In the genomic region with DNA sequence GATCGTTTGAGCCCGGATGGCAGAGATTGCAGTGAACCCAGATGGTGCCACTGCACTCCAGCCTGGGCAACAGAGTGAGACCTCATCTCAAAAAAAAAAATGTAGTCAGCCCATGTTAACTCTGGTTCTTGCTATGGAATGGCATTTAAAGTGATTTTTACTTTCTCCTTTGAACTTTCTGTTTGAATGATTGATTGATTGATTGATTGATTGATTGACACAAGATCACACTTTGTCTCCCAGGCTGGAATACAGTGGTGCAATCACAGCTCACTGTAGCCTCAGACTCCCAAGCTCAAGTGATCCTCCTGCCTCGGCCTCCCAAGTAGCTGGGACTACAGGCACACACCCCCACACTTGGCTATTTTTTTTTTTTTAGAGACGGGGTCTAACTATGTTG, we compare ENCODE assay signal across 23 cellular contexts. TPM values are rescaled to one million over a fixed set of nuclear protein-coding genes. Genes with fewer than 3 reads are reported as not detected.
DNase-seq lines count a peak whose midpoint lies in the region; ATAC-seq, FAIRE-seq and TF ChIP-seq lines count a peak whose summit lies in the region.
"Had no signal": no experiment of that assay in that cellular context is flagged by ENCODE, and none has a peak within 500 bp of the region (broad histone marks: within the 10 kb centered on the region; RNA-seq: fewer than 3 reads in every experiment).

No MANE protein-coding gene starts in this region.

- no peak for FAIRE-seq in K562 (lab: Jason Lieb, UNC)
- FAIRE-seq: H54 had no signal

- TF ChIP-seq EP300 in K562 (IDR thresholded peaks at IDR 0.05; ENCODE audit: low read length): no peak

- H3K36me3 Mint-ChIP-seq in mesothelial cell of epicardium: peaks cover 27% of the 10 kb centered on the region
- H3K36me3 Mint-ChIP-seq in naive thymus-derived CD8-positive, alpha-beta T cell: no peaks in the 10 kb centered on the region

- 92 to 95% methylated on average over 4 of the region's 4 CpGs for WGBS in heart right ventricle, 2 donors
- 3% methylated on average over 3 of the region's 4 CpGs for WGBS in K562 (ENCODE audit: insufficient coverage, low coverage, missing lambda C conversion rate)

- H3K9me3 Mint-ChIP-seq in mesothelial cell of epicardium: no peaks in the 10 kb centered on the region
- H3K9me3 Mint-ChIP-seq in naive thymus-derived CD8-positive, alpha-beta T cell: no peaks in the 10 kb centered on the region

- no peaks in the 10 kb centered on the region for H3K27me3 Mint-ChIP-seq in mesothelial cell of epicardium (ENCODE audit: low read depth)
- peaks cover 0 to 20% (median 3%) of the 10 kb centered on the region in 5 donors for H3K27me3 Mint-ChIP-seq in naive thymus-derived CD8-positive, alpha-beta T cell

- intact Hi-C loops in heart right ventricle (cut with DNase I): loop anchor here in 1 of 10 donors (5.0 kb wide), 1 partner anchor 34 kb away; no protein-coding TSS in a partner anchor
- intact Hi-C loops in Right ventricle myocardium inferior (cut with DNase I): no loop called here
- intact Hi-C loops in K562 (cut with micrococcal nuclease): no loop called here
- intact Hi-C loops in gastrocnemius medialis (cut with DNase I; ENCODE audit: low total_unique reads): loop anchor here (2.0 kb wide), 1 partner anchor 15 kb away; no protein-coding TSS in a partner anchor

- in situ Hi-C loops in K562 (cut with MboI) (no loop called here), gastrocnemius medialis (cut with MboI; ENCODE audit: low sequenced_read_pairs in 4 of 4) (no loop called here)

- H3K27ac ChIP-seq in heart right ventricle: peak overlapping the region; percentile 76 to 94 (median 86)
- H3K27ac ChIP-seq in K562 (ENCODE audit: extremely low read depth, low read depth, low read length): no peak overlapping the region
- peak overlapping the region; percentile 86 to 100 (median 94) for H3K27ac ChIP-seq in gastrocnemius medialis
- H3K27ac ChIP-seq: RWPE1 had no signal

- DNase-seq in heart right ventricle: no peak
- DNase-seq in Right ventricle myocardium inferior (ENCODE audit: missing footprints): no peak
- DNase-seq in K562 (ENCODE audit: extremely low read depth in 1 of 4, low spot score in 3 of 4): no peak
- no peak for DNase-seq in mesothelial cell of epicardium (ENCODE audit: low spot score in 2 of 2, unreplicated experiment in 2 of 2)
- no peak for DNase-seq in gastrocnemius medialis
- DNase-seq in NCI-H1694 treated with DMSO at 0.1 percent for 48 hours (lab: John Stamatoyannopoulos, UW): no peak
- DNase-seq in naive thymus-derived CD8-positive, alpha-beta T cell: no peak
- DNase-seq: KG1; MG63; NCI-H1105 treated with DMSO at 0.1 percent for 48 hours; NCI-H2029; NCI-H446; NCI-H526; NCI-H82; NK-92 treated with Interleukin-12 subunit alpha and Interleukin-12 subunit beta, amount 100 ng/mL, for 24 hours; SIG-M5 had no signal

- BruUV-seq in K562 (replicated peaks; lab: Mats Ljungman, UMichigan): no TSS peak

- no peak overlapping the region for H3K9ac ChIP-seq in K562 (ENCODE audit: insufficient read depth in 1 of 2, low read depth in 2 of 2, low read length in 2 of 2)

- H3K4me2 ChIP-seq in K562 (ENCODE audit: insufficient read depth, low read length): no peak overlapping the region

- H3K79me2 ChIP-seq in K562 (ENCODE audit: control insufficient read depth, insufficient read depth, low read length): no peaks in the 10 kb centered on the region

- no peak overlapping the region for H3K4me3 Mint-ChIP-seq in mesothelial cell of epicardium
- H3K4me3 Mint-ChIP-seq in naive thymus-derived CD8-positive, alpha-beta T cell: no peak overlapping the region

- POLR2A ChIA-PET in K562 (lab: Yijun Ruan, JAX): no interaction called here
- POLR2A ChIA-PET in naive thymus-derived CD8-positive, alpha-beta T cell (lab: Charles Lee): no interaction called here

- TF ChIP-seq CTCF in heart right ventricle (IDR thresholded peaks at IDR 0.05) (no peak), K562 (IDR thresholded peaks at IDR 0.05 in 2 of 3, conservative IDR thresholded peaks at IDR 0.05 in 1 of 3; ENCODE audit: insufficient read depth in 2 of 3, low read depth in 1 of 3, low read length in 3 of 3) (no peak), mesothelial cell of epicardium (IDR thresholded peaks at IDR 0.05; ENCODE audit: unreplicated experiment) (no peak), gastrocnemius medialis (IDR thresholded peaks at IDR 0.05 in 4 of 5, conservative IDR thresholded peaks at IDR 0.05 in 1 of 5) (no peak)

- peaks cover 65% of the 10 kb centered on the region for H3K4me1 Mint-ChIP-seq in mesothelial cell of epicardium
- H3K4me1 Mint-ChIP-seq in naive thymus-derived CD8-positive, alpha-beta T cell: no peaks in the 10 kb centered on the region

- H3K4me1 ChIP-seq in heart right ventricle (peaks cover 14 to 71% (median 50%) of the 10 kb centered on the region in 9 donors), K562 (replicated peaks in 1 of 2; ENCODE audit: control insufficient read depth in 2 of 2, insufficient read depth in 2 of 2, low read length in 2 of 2) (peaks cover 0 to 11% of the 10 kb centered on the region in 2 experiments; a peak in 3 of 5 replicates), gastrocnemius medialis (peaks cover 87 to 88% of the 10 kb centered on the region in 2 donors)

- no peak for TF ChIP-seq POLR2A in K562 (conservative IDR thresholded peaks at IDR 0.05)
- TF ChIP-seq POLR2A in gastrocnemius medialis (IDR thresholded peaks at IDR 0.05): no peak

- H2AFZ ChIP-seq in K562 (ENCODE audit: low read depth, low read length): no peak overlapping the region

- H3K36me3 ChIP-seq in heart right ventricle (no peaks in the 10 kb centered on the region), K562 (ENCODE audit: control insufficient read depth, insufficient read depth, low read length) (no peaks in the 10 kb centered on the region), gastrocnemius medialis (peaks cover 0 to 24% of the 10 kb centered on the region in 2 donors)
- H3K36me3 ChIP-seq: MG63 had no signal

- H4K20me1 ChIP-seq in K562 (replicated peaks; ENCODE audit: control insufficient read depth, insufficient read depth, low read length): no peaks in the 10 kb centered on the region

- H3K27me3 ChIP-seq in heart right ventricle: no peaks in the 10 kb centered on the region
- H3K27me3 ChIP-seq in K562 (ENCODE audit: control insufficient read depth in 2 of 2, insufficient read depth in 2 of 2, low read length in 2 of 2): peaks cover 3 to 76% of the 10 kb centered on the region in 2 experiments; a peak in 4 of 5 replicates
- H3K27me3 ChIP-seq in gastrocnemius medialis: no peaks in the 10 kb centered on the region
- H3K27me3 ChIP-seq: MG63 had no signal

- H3K9me1 ChIP-seq in K562 (ENCODE audit: control insufficient read depth, insufficient read depth, low read length): no peaks in the 10 kb centered on the region

- ATAC-seq in heart right ventricle (no peak), Right ventricle myocardium inferior (no peak), K562 (no peak), gastrocnemius medialis (no peak), GM21367 (IDR thresholded peaks at IDR 0.05; ENCODE audit: unreplicated experiment) (no peak)
- no peak for ATAC-seq in naive thymus-derived CD8-positive, alpha-beta T cell

- H3K9me3 ChIP-seq in heart right ventricle (no peaks in the 10 kb centered on the region), K562 (replicated peaks; ENCODE audit: control insufficient read depth, insufficient read depth, low read depth, low read length) (no peaks in the 10 kb centered on the region), gastrocnemius medialis (no peaks in the 10 kb centered on the region)
- H3K9me3 ChIP-seq: MG63 had no signal

- no peak overlapping the region for H3K4me3 ChIP-seq in heart right ventricle
- H3K4me3 ChIP-seq in K562: no peak overlapping the region
- peak overlapping the region in 1 of 4 donors; percentile 12 for H3K4me3 ChIP-seq in gastrocnemius medialis
- H3K4me3 ChIP-seq: MG63, SK-N-MC had no signal

- peak overlapping the region; percentile 97 for H3K27ac Mint-ChIP-seq in mesothelial cell of epicardium
- H3K27ac Mint-ChIP-seq in naive thymus-derived CD8-positive, alpha-beta T cell: no peak overlapping the region

- no peak for TF ChIP-seq RAD21 in K562 (CRISPR knock-in tag; conservative IDR thresholded peaks at IDR 0.05 in 1 of 2, IDR thresholded peaks at IDR 0.05 in 1 of 2)

- CTCF ChIA-PET in K562 (lab: Yijun Ruan, JAX; ENCODE audit: low intra/inter-chr PET ratio): no interaction called here

RNA-seq across cellular contexts. Expression of gene SMTNL2, which starts 17.0 kb away (rescaled TPM):
- total RNA-seq in heart right ventricle (10 to 100 TPM in 9 of 10 donors, 1 to 10 TPM in 1; 7.8 to 84.1 (median 23.4) TPM), Right ventricle myocardium inferior (48.6 TPM), K562 (2014; rRNA removed) (not detected in 2 replicates), K562 (2014; rRNA removed; fragmentation: Illumina TruSeq; extraction: Trizol) (not detected in 2 replicates), K562 (2015; rRNA removed; fragmentation: Illumina TruSeq; extraction: Trizol) (not detected in 2 replicates), K562 (2021) (not detected in 2 replicates), mesothelial cell of epicardium (64.8 to 68.2 TPM (median 65.7 TPM) in 3 replicates), gastrocnemius medialis (100 to 1,000 TPM; 110 to 588 (median 420) TPM)
- polyA plus RNA-seq in heart right ventricle (10 to 100 TPM in 1 of 2 donors, 1 to 10 TPM in 1; 2.7 to 11.8 TPM), K562 (2011; rRNA removed) (0.04 TPM in 1 of 2 replicates, not detected in the other), K562 (2014; fragmentation: Illumina TruSeq; extraction: Trizol) (not detected in 2 replicates), K562 (2014; fragmentation: Nextera tagmentation; extraction: Ambion mirVana) (not detected), K562 (2014; rRNA removed) (not detected in 2 replicates)
- not detected in 2 replicates for total RNA-seq in K562 (2011; cell fraction: chromatin; rRNA removed; ENCODE audit: low replicate concordance)
- not detected in 2 replicates for total RNA-seq in K562 (2011; cell fraction: nucleolus; rRNA removed)
- total RNA-seq in K562 (2011; cell fraction: nucleoplasm; rRNA removed): not detected in 2 replicates
- not detected in 2 replicates for polyA plus RNA-seq in K562 (2011; cell fraction: cytosol; rRNA removed)
- polyA plus RNA-seq in K562 (2011; cell fraction: nucleus; rRNA removed): not detected in 2 replicates
- not detected in 2 replicates for polyA plus RNA-seq in K562 (2012)
- not detected in 2 replicates for polyA minus RNA-seq in K562 (2011; rRNA and poly(A)+ RNA removed)
- not detected in 2 replicates for polyA minus RNA-seq in K562 (2011; cell fraction: cytosol; rRNA and poly(A)+ RNA removed)
- polyA minus RNA-seq in K562 (2011; cell fraction: nucleus; rRNA and poly(A)+ RNA removed): not detected in 2 replicates
- not detected for total RNA-seq in naive thymus-derived CD8-positive, alpha-beta T cell
- not detected for polyA plus RNA-seq in naive thymus-derived CD8-positive, alpha-beta T cell
- total RNA-seq: OCI-LY7 had no signal
- polyA plus RNA-seq: BJ had no signal

RNA-seq across cellular contexts. Expression of gene ALOX15, which starts 40.2 kb away (rescaled TPM):
- total RNA-seq in heart right ventricle: 1 to 10 TPM in 1 of 10 donors, under 1 TPM in 6, not detected in 3; 0.11 to 1.3 (median 0.16) TPM
- not detected for polyA plus RNA-seq in heart right ventricle
- 0.19 TPM for total RNA-seq in Right ventricle myocardium inferior
- total RNA-seq in K562 (2011; cell fraction: chromatin; rRNA removed; ENCODE audit: low replicate concordance): not detected in 2 replicates
- not detected in 2 replicates for total RNA-seq in K562 (2011; cell fraction: nucleolus; rRNA removed)
- not detected in 2 replicates for total RNA-seq in K562 (2011; cell fraction: nucleoplasm; rRNA removed)
- not detected in 2 replicates for total RNA-seq in K562 (2014; rRNA removed)
- total RNA-seq in K562 (2014; rRNA removed; fragmentation: Illumina TruSeq; extraction: Trizol): not detected in 2 replicates
- not detected in 2 replicates for total RNA-seq in K562 (2015; rRNA removed; fragmentation: Illumina TruSeq; extraction: Trizol)
- not detected in 2 replicates for total RNA-seq in K562 (2021)
- polyA plus RNA-seq in K562 (2011; rRNA removed): not detected in 2 replicates
- not detected in 2 replicates for polyA plus RNA-seq in K562 (2011; cell fraction: cytosol; rRNA removed)
- polyA plus RNA-seq in K562 (2011; cell fraction: nucleus; rRNA removed): not detected in 2 replicates
- not detected in 2 replicates for polyA plus RNA-seq in K562 (2012)
- not detected in 2 replicates for polyA plus RNA-seq in K562 (2014; fragmentation: Illumina TruSeq; extraction: Trizol)
- polyA plus RNA-seq in K562 (2014; fragmentation: Nextera tagmentation; extraction: Ambion mirVana): not detected
- not detected in 2 replicates for polyA plus RNA-seq in K562 (2014; rRNA removed)
- polyA minus RNA-seq in K562 (2011; rRNA and poly(A)+ RNA removed): not detected in 2 replicates
- polyA minus RNA-seq in K562 (2011; cell fraction: cytosol; rRNA and poly(A)+ RNA removed): not detected in 2 replicates
- polyA minus RNA-seq in K562 (2011; cell fraction: nucleus; rRNA and poly(A)+ RNA removed): not detected in 2 replicates
- total RNA-seq in mesothelial cell of epicardium: 0.18 to 0.45 TPM (median 0.36 TPM) in 3 replicates
- not detected for total RNA-seq in gastrocnemius medialis
- total RNA-seq in naive thymus-derived CD8-positive, alpha-beta T cell: under 1 TPM; 0.60 TPM
- not detected for polyA plus RNA-seq in naive thymus-derived CD8-positive, alpha-beta T cell
- total RNA-seq: A172 had no signal
- polyA plus RNA-seq: BJ had no signal

RNA-seq across cellular contexts. Expression of gene GGT6, which starts 40.9 kb away (rescaled TPM):
- under 1 TPM in 4 of 10 donors, not detected in 6; 0.08 to 0.19 (median 0.12) TPM for total RNA-seq in heart right ventricle
- under 1 TPM; 0.03 to 0.15 TPM for polyA plus RNA-seq in heart right ventricle
- total RNA-seq in Right ventricle myocardium inferior: 0.14 TPM
- total RNA-seq in K562 (2011; cell fraction: chromatin; rRNA removed; ENCODE audit: low replicate concordance): not detected in 2 replicates
- not detected in 2 replicates for total RNA-seq in K562 (2011; cell fraction: nucleolus; rRNA removed)
- not detected in 2 replicates for total RNA-seq in K562 (2011; cell fraction: nucleoplasm; rRNA removed)
- not detected in 2 replicates for total RNA-seq in K562 (2014; rRNA removed)
- not detected in 2 replicates for total RNA-seq in K562 (2014; rRNA removed; fragmentation: Illumina TruSeq; extraction: Trizol)
- total RNA-seq in K562 (2015; rRNA removed; fragmentation: Illumina TruSeq; extraction: Trizol): not detected in 2 replicates
- total RNA-seq in K562 (2021): 0.09 TPM in 1 of 2 replicates, not detected in the other
- not detected in 2 replicates for polyA plus RNA-seq in K562 (2011; rRNA removed)
- not detected in 2 replicates for polyA plus RNA-seq in K562 (2011; cell fraction: cytosol; rRNA removed)
- not detected in 2 replicates for polyA plus RNA-seq in K562 (2011; cell fraction: nucleus; rRNA removed)
- polyA plus RNA-seq in K562 (2012): not detected in 2 replicates
- not detected in 2 replicates for polyA plus RNA-seq in K562 (2014; fragmentation: Illumina TruSeq; extraction: Trizol)
- polyA plus RNA-seq in K562 (2014; fragmentation: Nextera tagmentation; extraction: Ambion mirVana): not detected
- 0.42 TPM in 1 of 2 replicates, not detected in the other for polyA plus RNA-seq in K562 (2014; rRNA removed)
- polyA minus RNA-seq in K562 (2011; rRNA and poly(A)+ RNA removed): not detected in 2 replicates
- not detected in 2 replicates for polyA minus RNA-seq in K562 (2011; cell fraction: cytosol; rRNA and poly(A)+ RNA removed)
- not detected in 2 replicates for polyA minus RNA-seq in K562 (2011; cell fraction: nucleus; rRNA and poly(A)+ RNA removed)
- total RNA-seq in mesothelial cell of epicardium: 0.09 to 0.27 TPM (median 0.22 TPM) in 3 replicates
- under 1 TPM in 1 of 4 donors, not detected in 3; 0.63 TPM for total RNA-seq in gastrocnemius medialis
- total RNA-seq in naive thymus-derived CD8-positive, alpha-beta T cell: not detected
- polyA plus RNA-seq in naive thymus-derived CD8-positive, alpha-beta T cell: not detected
- total RNA-seq: A172, OCI-LY7 had no signal
- polyA plus RNA-seq: BJ had no signal

RNA-seq across cellular contexts. Expression of gene MYBBP1A, which starts 46.1 kb away (rescaled TPM):
- total RNA-seq in heart right ventricle (10 to 100 TPM; 18.7 to 30.3 (median 21.7) TPM), Right ventricle myocardium inferior (19.2 TPM), K562 (2014; rRNA removed) (109 and 132 TPM in 2 replicates), K562 (2014; rRNA removed; fragmentation: Illumina TruSeq; extraction: Trizol) (19.8 and 23.3 TPM in 2 replicates), K562 (2015; rRNA removed; fragmentation: Illumina TruSeq; extraction: Trizol) (47.2 and 47.6 TPM in 2 replicates), K562 (2021) (107 and 114 TPM in 2 replicates), mesothelial cell of epicardium (69.5 to 74.6 TPM (median 73.5 TPM) in 3 replicates), gastrocnemius medialis (10 to 100 TPM; 42.5 to 60.2 (median 48.9) TPM)
- polyA plus RNA-seq in heart right ventricle (10 to 100 TPM; 25.4 to 25.7 TPM), K562 (2011; rRNA removed) (17.7 and 32.4 TPM in 2 replicates), K562 (2014; fragmentation: Illumina TruSeq; extraction: Trizol) (70.7 and 73.8 TPM in 2 replicates), K562 (2014; fragmentation: Nextera tagmentation; extraction: Ambion mirVana) (1 to 10 TPM; 2.0 to 2.4 TPM), K562 (2014; rRNA removed) (69.7 and 77.2 TPM in 2 replicates)
- total RNA-seq in K562 (2011; cell fraction: chromatin; rRNA removed; ENCODE audit: low replicate concordance): 95.2 and 270 TPM in 2 replicates
- 174 and 191 TPM in 2 replicates for total RNA-seq in K562 (2011; cell fraction: nucleolus; rRNA removed)
- 98.3 and 111 TPM in 2 replicates for total RNA-seq in K562 (2011; cell fraction: nucleoplasm; rRNA removed)
- 16.3 and 33.1 TPM in 2 replicates for polyA plus RNA-seq in K562 (2011; cell fraction: cytosol; rRNA removed)
- polyA plus RNA-seq in K562 (2011; cell fraction: nucleus; rRNA removed): 131 and 209 TPM in 2 replicates
- polyA plus RNA-seq in K562 (2012): 37.2 and 61.4 TPM in 2 replicates
- polyA minus RNA-seq in K562 (2011; rRNA and poly(A)+ RNA removed): 23.5 and 30.7 TPM in 2 replicates
- polyA minus RNA-seq in K562 (2011; cell fraction: cytosol; rRNA and poly(A)+ RNA removed): 53.6 and 56.5 TPM in 2 replicates
- polyA minus RNA-seq in K562 (2011; cell fraction: nucleus; rRNA and poly(A)+ RNA removed): 54.6 and 62.6 TPM in 2 replicates
- 10 to 100 TPM; 84.4 to 88.6 TPM for total RNA-seq in naive thymus-derived CD8-positive, alpha-beta T cell
- polyA plus RNA-seq in naive thymus-derived CD8-positive, alpha-beta T cell: 10 to 100 TPM; 14.0 to 45.7 (median 28.7) TPM

Comparison
In these comparisons a context has a peak if more than half of its experiments do, and no peak if none do; other contexts are left out.
1. RNA of gene SMTNL2, which starts 17.0 kb away (total RNA-seq): 110 to 588 TPM in gastrocnemius medialis, 64.8 to 68.2 TPM in mesothelial cell of epicardium, 48.6 TPM in Right ventricle myocardium inferior (single experiment) and 7.8 to 84.1 TPM in heart right ventricle; not detected in K562 and not detected in naive thymus-derived CD8-positive, alpha-beta T cell; every median in the first group is over 4 times any median in the second.